Comparison of ENCODE assay signal across 8 cellular contexts in genomic region chr2:133674433-133675331, GRCh38.
DNase-seq lines count a peak whose midpoint lies in the region; ATAC-seq and TF ChIP-seq lines count a peak whose summit lies in the region.

No MANE protein-coding gene starts in this region.

- ATAC-seq in thoracic aorta (ENCODE audit: insufficient number of reproducible peaks, low FRiP score, low read depth) (no peak), GM19397 (IDR thresholded peaks at IDR 0.05; ENCODE audit: unreplicated experiment) (no peak), GM19351 (IDR thresholded peaks at IDR 0.05; ENCODE audit: unreplicated experiment) (no peak), GM18868 (IDR thresholded peaks at IDR 0.05; ENCODE audit: unreplicated experiment) (no peak)

- no peaks in the 10 kb centered on the region for H3K9me3 ChIP-seq in liver (ENCODE audit: control insufficient read depth in 4 of 4, low read length in 3 of 4)
- H3K9me3 ChIP-seq in thoracic aorta: no peaks in the 10 kb centered on the region

- H3K27me3 ChIP-seq in liver (ENCODE audit: control insufficient read depth in 4 of 4, insufficient read depth in 4 of 4, low read length in 3 of 4) (no peaks in the 10 kb centered on the region), thoracic aorta (replicated peaks; ENCODE audit: insufficient read depth) (no peaks in the 10 kb centered on the region)

- peak; percentile 28 to 43 for TF ChIP-seq RAD21 in liver (IDR thresholded peaks at IDR 0.05)

- H3K36me3 ChIP-seq in liver (ENCODE audit: control insufficient read depth in 4 of 4, insufficient read depth in 3 of 4, low read depth in 1 of 4, low read length in 3 of 4) (no peaks in the 10 kb centered on the region), thoracic aorta (no peaks in the 10 kb centered on the region)

- 5% methylated on average over 21 of the region's 21 CpGs for WGBS in liver

- TF ChIP-seq CTCF in C4-2B (conservative IDR thresholded peaks at IDR 0.05) (no peak), coronary artery (IDR thresholded peaks at IDR 0.05) (no peak), liver (IDR thresholded peaks at IDR 0.05; ENCODE audit: low read depth, low read length, missing input control) (no peak), thoracic aorta (IDR thresholded peaks at IDR 0.05) (no peak)

- H3K4me3 ChIP-seq in coronary artery (peak overlapping the region; percentile 65), liver (ENCODE audit: low read depth in 1 of 3, low read length in 3 of 3) (peak overlapping the region; percentile 21 to 52 (median 42)), thoracic aorta (peak overlapping the region; percentile 63)

- peak overlapping the region; percentile 36 to 47 for H3K9ac ChIP-seq in liver (ENCODE audit: low read depth in 1 of 2, low read length in 2 of 2)

- DNase-seq in NCI-H2107 treated with DMSO at 0.1 percent for 48 hours (lab: John Stamatoyannopoulos, UW; ENCODE audit: unreplicated experiment) (peak; percentile 79), coronary artery (ENCODE audit: low spot score) (no peak), thoracic aorta (ENCODE audit: low spot score) (no peak)

- H3K27ac ChIP-seq in C4-2B (peak overlapping the region; percentile 59), coronary artery (peak overlapping the region in 1 of 2 donors; percentile 24), liver (ENCODE audit: low read depth in 1 of 2, low read length in 2 of 2) (peak overlapping the region; percentile 83 to 87), thoracic aorta (no peak overlapping the region)

- H3K4me1 ChIP-seq in liver (ENCODE audit: control insufficient read depth in 4 of 4, insufficient read depth in 4 of 4, low read length in 3 of 4) (peaks cover 0 to 30% (median 19%) of the 10 kb centered on the region in 4 donors), thoracic aorta (ENCODE audit: control insufficient read depth in 1 of 2, low read depth in 2 of 2) (peaks cover 24 to 34% of the 10 kb centered on the region in 2 donors)

TF ChIP-seq in liver, 16 proteins besides CTCF, POLR2A, EP300 and RAD21:
- TF ChIP-seq ZBTB33 (IDR thresholded peaks at IDR 0.05) (peak; percentile 80), TAF1 (conservative IDR thresholded peaks at IDR 0.05) (peak; percentile 65), YY1 (IDR thresholded peaks at IDR 0.05) (peak; percentile 61), JUND (IDR thresholded peaks at IDR 0.05) (peak; percentile 35 to 36), FOXA1 (IDR thresholded peaks at IDR 0.05) (peak; percentile 67), GABPA (IDR thresholded peaks at IDR 0.05 in 1 of 2, conservative IDR thresholded peaks at IDR 0.05 in 1 of 2) (no peak), RXRA (IDR thresholded peaks at IDR 0.05) (peak; percentile 23 to 55), HNF4A (conservative IDR thresholded peaks at IDR 0.05) (peak; percentile 47 to 61), SP1 (IDR thresholded peaks at IDR 0.05) (peak; percentile 66), REST (IDR thresholded peaks at IDR 0.05) (peak; percentile 73), FOXA2 (IDR thresholded peaks at IDR 0.05) (peak; percentile 96), HNF4G (IDR thresholded peaks at IDR 0.05) (no peak)
- TF ChIP-seq, protein P1, sequence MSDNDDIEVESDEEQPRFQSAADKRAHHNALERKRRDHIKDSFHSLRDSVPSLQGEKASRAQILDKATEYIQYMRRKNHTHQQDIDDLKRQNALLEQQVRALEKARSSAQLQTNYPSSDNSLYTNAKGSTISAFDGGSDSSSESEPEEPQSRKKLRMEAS (IDR thresholded peaks at IDR 0.05): peak; percentile 43
- TF ChIP-seq, protein P2, sequence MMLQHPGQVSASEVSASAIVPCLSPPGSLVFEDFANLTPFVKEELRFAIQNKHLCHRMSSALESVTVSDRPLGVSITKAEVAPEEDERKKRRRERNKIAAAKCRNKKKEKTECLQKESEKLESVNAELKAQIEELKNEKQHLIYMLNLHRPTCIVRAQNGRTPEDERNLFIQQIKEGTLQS (IDR thresholded peaks at IDR 0.05): no peak

Comparison
In these comparisons a context has a peak if more than half of its experiments do, and no peak if none do; other contexts are left out.
1. H3K27ac ChIP-seq: peak in C4-2B (single experiment) and liver (2 of 2); none in thoracic aorta (0 of 2).
2. Peak in every context shown above with its lines, with median percentiles within 50 percentile points of each other: H3K4me3 ChIP-seq.